ENCODE assay signal across 19 cellular contexts in genomic region chr14:67704018-67704417, GRCh38. TPM values are rescaled to one million over a fixed set of nuclear protein-coding genes. Genes with fewer than 3 reads are reported as not detected.
"Had no signal": no experiment of that assay in that cellular context is flagged by ENCODE, and none has a peak within 500 bp of the region (broad histone marks: within the 10 kb centered on the region; RNA-seq: fewer than 3 reads in every experiment).

No MANE protein-coding gene starts in this region.

- H3K27ac ChIP-seq: cardiac muscle cell, foreskin keratinocyte, left ventricle myocardium inferior, neural progenitor cell, right atrium auricular region, skin epidermis, tibial artery had no signal

- DNase-seq: activated CD4-positive, alpha-beta T cell treated with anti-CD3 and anti-CD28 coated beads for 1 hour; activated T-cell treated with anti-CD3 and anti-CD28 coated beads, Interleukin-2, amount 50 U/mL, for 1 hour; effector CD8-positive, alpha-beta T cell; left ventricle myocardium inferior; stimulated activated CD4-positive, alpha-beta T cell treated with anti-CD3 and anti-CD28 coated beads, Interleukin-2, amount 100 ng/mL, for 24 hours; tibial artery had no signal

- H3K27me3 ChIP-seq: body of pancreas, cardiac muscle cell, foreskin keratinocyte, neural progenitor cell, right atrium auricular region, tibial artery had no signal

- H3K9ac ChIP-seq: neural progenitor cell had no signal

- H3K36me3 ChIP-seq: cardiac muscle cell, left ventricle myocardium inferior, neural progenitor cell, right atrium auricular region, tibial artery had no signal

- H3K4me3 ChIP-seq: body of pancreas, cardiac muscle cell, left ventricle myocardium inferior, neural progenitor cell, right atrium auricular region, skin epidermis, tibial artery had no signal

- H3K9me3 ChIP-seq: body of pancreas, left ventricle myocardium inferior, right atrium auricular region, tibial artery had no signal

- H3K4me1 ChIP-seq: left ventricle myocardium inferior, neural progenitor cell, right atrium auricular region, tibial artery had no signal

RNA-seq across cellular contexts. Expression of gene RDH12, which starts 2.3 kb away (rescaled TPM):
- total RNA-seq: chondrocyte; dermis blood vessel endothelial cell; kidney epithelial cell; left ventricle myocardium inferior; lung microvascular endothelial cell; mesothelial cell of epicardium; naive thymus-derived CD8-positive, alpha-beta T cell; right atrium auricular region; urinary bladder had no signal
- polyA plus RNA-seq: foreskin keratinocyte; naive thymus-derived CD8-positive, alpha-beta T cell had no signal
